In the genomic region with DNA sequence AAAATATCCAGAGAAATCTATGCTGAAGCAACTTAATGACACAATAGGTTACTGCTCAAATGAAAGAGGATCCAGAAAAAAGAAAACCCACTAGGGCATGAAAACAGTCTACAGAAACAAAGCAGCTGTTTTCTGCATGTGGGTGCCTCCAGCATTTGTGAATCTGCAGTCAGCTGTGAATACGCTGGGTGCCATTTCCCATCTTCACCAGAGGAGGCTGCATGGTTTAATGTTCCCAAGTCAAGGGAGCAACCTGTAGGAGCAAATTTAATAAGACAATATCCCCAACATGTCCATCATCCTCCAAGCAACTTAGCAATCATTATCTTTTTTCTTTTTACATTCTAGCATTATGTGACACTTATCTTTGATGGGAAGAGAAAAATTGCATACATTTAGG, we compare ENCODE assay signal across 12 cellular contexts.
A peak's percentile ranks its signal among the peaks of the same experiment; 100 is the strongest.
DNase-seq lines count a peak whose midpoint lies in the region; ATAC-seq and TF ChIP-seq lines count a peak whose summit lies in the region.
"Had no signal": no experiment of that assay in that cellular context is flagged by ENCODE, and none has a peak within 500 bp of the region (broad histone marks: within the 10 kb centered on the region; RNA-seq: fewer than 3 reads in every experiment).

No MANE protein-coding gene starts in this region.

- TF ChIP-seq CTCF in A673 (conservative IDR thresholded peaks at IDR 0.05; ENCODE audit: low read depth, low read length) (peak; percentile 47), left lung (IDR thresholded peaks at IDR 0.05) (no peak), coronary artery (IDR thresholded peaks at IDR 0.05) (no peak)

- H3K4me1 ChIP-seq in A673 (ENCODE audit: insufficient read depth, low read length, poor library complexity, severe bottlenecking): peaks cover 4% of the 10 kb centered on the region
- H3K4me1 ChIP-seq in left lung: no peaks in the 10 kb centered on the region
- H3K4me1 ChIP-seq: gastroesophageal sphincter, right atrium auricular region had no signal

- no TSS peak for BruUV-seq in A673 (replicated peaks; lab: Mats Ljungman, UMichigan)

- CTCF ChIA-PET in A673 (lab: Charles Lee): no interaction called here

- H3K27ac ChIP-seq in A673 (ENCODE audit: low read depth, low read length, poor library complexity, severe bottlenecking): no peak overlapping the region
- no peak overlapping the region for H3K27ac ChIP-seq in left lung
- no peak overlapping the region for H3K27ac ChIP-seq in coronary artery
- H3K27ac ChIP-seq: gastroesophageal sphincter, right atrium auricular region had no signal

- H3K4me3 ChIP-seq in A673 (ENCODE audit: low read depth, low read length, poor library complexity, severe bottlenecking): no peak overlapping the region
- no peak overlapping the region for H3K4me3 ChIP-seq in left lung
- H3K4me3 ChIP-seq in coronary artery: no peak overlapping the region
- H3K4me3 ChIP-seq: gastroesophageal sphincter, right atrium auricular region had no signal

- peak; percentile 45 for DNase-seq in A673 (ENCODE audit: low spot score)
- DNase-seq in OCI-M1 (lab: John Stamatoyannopoulos, UW): peak; percentile 12
- DNase-seq in hepatic stellate cell (ENCODE audit: low spot score): peak; percentile 2
- DNase-seq in left lung: no peak
- no peak for DNase-seq in coronary artery (ENCODE audit: low spot score)
- DNase-seq: DND-41 had no signal

- ATAC-seq in GM18867 (IDR thresholded peaks at IDR 0.05; ENCODE audit: unreplicated experiment) (peak; percentile 69), left lung (no peak), GM18909 (IDR thresholded peaks at IDR 0.05; ENCODE audit: poor library complexity, unreplicated experiment) (no peak), HG03460 (IDR thresholded peaks at IDR 0.05; ENCODE audit: unreplicated experiment) (no peak)
- ATAC-seq: activated T-helper 17 cell treated with anti-CD3 and anti-CD28 coated beads, Interleukin-2, amount 50 U/mL, for 72 hours; gastroesophageal sphincter had no signal

- no peaks in the 10 kb centered on the region for H3K9me3 ChIP-seq in A673 (ENCODE audit: low read depth, low read length, poor library complexity, severe bottlenecking)
- no peaks in the 10 kb centered on the region for H3K9me3 ChIP-seq in left lung
- H3K9me3 ChIP-seq: gastroesophageal sphincter, right atrium auricular region had no signal

- POLR2A ChIA-PET in A673 (lab: Charles Lee; ENCODE audit: low non-redundant PET): no interaction called here

- H3K36me3 ChIP-seq in A673 (ENCODE audit: insufficient read depth, low read length, poor library complexity, severe bottlenecking): no peaks in the 10 kb centered on the region
- no peaks in the 10 kb centered on the region for H3K36me3 ChIP-seq in left lung
- H3K36me3 ChIP-seq: gastroesophageal sphincter, right atrium auricular region had no signal

- intact Hi-C loops in A673 (cut with micrococcal nuclease; ENCODE audit: unreplicated experiment): no loop called here
- intact Hi-C loops in left lung (cut with DNase I): no loop called here

- H3K27me3 ChIP-seq in A673 (replicated peaks; ENCODE audit: insufficient read depth, low read depth, low read length, poor library complexity): no peaks in the 10 kb centered on the region
- no peaks in the 10 kb centered on the region for H3K27me3 ChIP-seq in left lung
- H3K27me3 ChIP-seq: gastroesophageal sphincter, right atrium auricular region had no signal

Comparison
In these comparisons a context has a peak if more than half of its experiments do, and no peak if none do; other contexts are left out.
1. DNase-seq: peak in A673 (single experiment), OCI-M1 (single experiment) and hepatic stellate cell (single experiment); none in left lung (0 of 2) and coronary artery (single experiment).